ENCODE assay signal across 8 cellular contexts in genomic region chr6:36984581-36985383, GRCh38. TPM values are rescaled to one million over a fixed set of nuclear protein-coding genes. Genes with fewer than 3 reads are reported as not detected.
DNase-seq lines count a peak whose midpoint lies in the region; ATAC-seq and TF ChIP-seq lines count a peak whose summit lies in the region.

No MANE protein-coding gene starts in this region.

- POLR2A ChIA-PET in T-cell (lab: Charles Lee): interaction anchor here in 1 of 2 donors (0.6 kb wide), 2 partner anchors 185 to 188 kb away, joined by 3 to 10 read pairs; partner anchors contain the start of gene PIM1

- no peaks in the 10 kb centered on the region for H3K9me3 Mint-ChIP-seq in T-cell

- no peak overlapping the region for H3K4me3 Mint-ChIP-seq in T-cell

- no peak overlapping the region for H3K27ac Mint-ChIP-seq in T-cell

- intact Hi-C loops in Right ventricle myocardium inferior (cut with DNase I): no loop called here
- intact Hi-C loops in cardiac septum (cut with DNase I): no loop called here

- ATAC-seq in Right ventricle myocardium inferior (peak; percentile 11), T-cell (replicated peaks in 1 of 4) (peak in 1 of 4 experiments; percentile 32)

- CTCF ChIA-PET in T-cell (lab: Charles Lee): interaction anchor here in 1 of 2 donors (0.6 kb wide), 1 partner anchor 37 kb away, joined by 3 read pairs; no protein-coding TSS in a partner anchor

- peaks cover 32 to 42% (median 38%) of the 10 kb centered on the region in 3 donors for H3K4me1 Mint-ChIP-seq in T-cell

- DNase-seq in Right ventricle myocardium inferior (ENCODE audit: missing footprints) (no peak), cardiac septum (ENCODE audit: low spot score) (no peak), T-cell (peak in 33 of 34 experiments; percentile 19 to 72 (median 52)), cardiac fibroblast (ENCODE audit: low read depth in 2 of 2) (peak; percentile 75 to 80), kidney tubule cell (ENCODE audit: low spot score) (peak; percentile 75), D341Med (ENCODE audit: low spot score) (no peak), NCI-H446 (lab: John Stamatoyannopoulos, UW) (no peak)
- DNase-seq in stimulated activated CD4-positive, alpha-beta T cell treated with anti-CD3 and anti-CD28 coated beads, Interleukin-4, amount 100 ng/mL, for 48 hours (ENCODE audit: low read depth in 2 of 2): peak; percentile 59

- no peak for TF ChIP-seq CTCF in cardiac fibroblast (IDR thresholded peaks at IDR 0.05; ENCODE audit: low read depth, low read length)

- peak overlapping the region; percentile 100 for H3K4me3 ChIP-seq in cardiac fibroblast (replicated peaks in 1 of 2; ENCODE audit: low read depth in 2 of 2, low read length in 2 of 2)

- H3K27me3 Mint-ChIP-seq in T-cell: no peaks in the 10 kb centered on the region

- peaks cover 9% of the 10 kb centered on the region for H3K36me3 Mint-ChIP-seq in T-cell

RNA-seq across cellular contexts. Expression of gene MTCH1, which starts 1.2 kb away (rescaled TPM):
- total RNA-seq in Right ventricle myocardium inferior: 220 TPM
- total RNA-seq in cardiac septum: 139 TPM
- 100 to 1,000 TPM; 146 to 185 (median 160) TPM for total RNA-seq in T-cell

RNA-seq across cellular contexts. Expression of gene FGD2, which starts 20.7 kb away (rescaled TPM):
- 7.9 TPM for total RNA-seq in Right ventricle myocardium inferior
- total RNA-seq in cardiac septum: 2.3 TPM
- 10 to 100 TPM in 1 of 5 donors, 1 to 10 TPM in 4; 2.8 to 11.1 (median 3.3) TPM for total RNA-seq in T-cell

RNA-seq across cellular contexts. Expression of gene PI16, which starts 30.2 kb away (rescaled TPM):
- 15.1 TPM for total RNA-seq in Right ventricle myocardium inferior
- 11.9 TPM for total RNA-seq in cardiac septum
- total RNA-seq in T-cell: 10 to 100 TPM in 1 of 5 donors, 1 to 10 TPM in 4; 3.5 to 27.6 (median 7.8) TPM

Comparison
In these comparisons a context has a peak if more than half of its experiments do, and no peak if none do; other contexts are left out.
1. DNase-seq: peak in T-cell (33 of 34), cardiac fibroblast (2 of 2), kidney tubule cell (single experiment) and stimulated activated CD4-positive, alpha-beta T cell treated with anti-CD3 and anti-CD28 coated beads, Interleukin-4, amount 100 ng/mL, for 48 hours (2 of 2); none in Right ventricle myocardium inferior (single experiment), cardiac septum (single experiment), D341Med (single experiment) and NCI-H446 (0 of 2).